In genomic region chr7:143416565-143417149, GRCh38 we compare ENCODE assay signal across 9 cellular contexts. TPM values are rescaled to one million over a fixed set of nuclear protein-coding genes. Genes with fewer than 3 reads are reported as not detected.
DNase-seq lines count a peak whose midpoint lies in the region; ATAC-seq and TF ChIP-seq lines count a peak whose summit lies in the region.
"Had no signal": no experiment of that assay in that cellular context is flagged by ENCODE, and none has a peak within 500 bp of the region (broad histone marks: within the 10 kb centered on the region; RNA-seq: fewer than 3 reads in every experiment).

No MANE protein-coding gene starts in this region.

- no peaks in the 10 kb centered on the region for H3K36me3 ChIP-seq in CD4-positive, alpha-beta memory T cell (ENCODE audit: insufficient read depth, low read length)
- no peaks in the 10 kb centered on the region for H3K36me3 ChIP-seq in stomach

- peak; percentile 77 for TF ChIP-seq CTCF in NB4 (IDR thresholded peaks at IDR 0.05; ENCODE audit: low read depth, low read length)
- peak; percentile 89 for TF ChIP-seq CTCF in VCaP (conservative IDR thresholded peaks at IDR 0.05)
- peak in 5 of 7 experiments; percentile 35 to 85 (median 60) for TF ChIP-seq CTCF in stomach (IDR thresholded peaks at IDR 0.05)

- H3K36me3 Mint-ChIP-seq in CD4-positive, alpha-beta memory T cell, result peaks cover 8 to 33% of the 10 kb centered on the region in 2 donors

- POLR2A ChIA-PET in CD4-positive, alpha-beta memory T cell (lab: Charles Lee; ENCODE audit: partially characterized antibody), result interaction anchor here (0.8 to 1.9 kb wide), 8 partner anchors 20 to 176 kb away, joined by 3 to 10 read pairs (median 3); partner anchors contain the start of gene CASP2

- peak in 4 of 5 donors; percentile 47 to 62 (median 53) for DNase-seq in CD4-positive, alpha-beta memory T cell
- DNase-seq in NB4 (ENCODE audit: low read depth) (peak; percentile 80), glomerular visceral epithelial cell (ENCODE audit: extremely low spot score) (peak; percentile 45), stomach (no peak)

- no peak overlapping the region for H3K4me3 Mint-ChIP-seq in CD4-positive, alpha-beta memory T cell
- H3K4me3 Mint-ChIP-seq: T-cell had no signal

- no peak for TF ChIP-seq EP300 in stomach (IDR thresholded peaks at IDR 0.05)

- no peaks in the 10 kb centered on the region for H3K27me3 ChIP-seq in CD4-positive, alpha-beta memory T cell (ENCODE audit: insufficient read depth, low read length)
- no peaks in the 10 kb centered on the region for H3K27me3 ChIP-seq in stomach

- TF ChIP-seq POLR2A in NB4 (IDR thresholded peaks at IDR 0.05; ENCODE audit: extremely low read depth, insufficient read length), result no peak
- TF ChIP-seq POLR2A in stomach (IDR thresholded peaks at IDR 0.05), result no peak

- H3K9me3 Mint-ChIP-seq in CD4-positive, alpha-beta memory T cell, result peaks cover 0 to 3% (median 0%) of the 10 kb centered on the region in 8 donors

- ATAC-seq in GM18909 (IDR thresholded peaks at IDR 0.05; ENCODE audit: poor library complexity, unreplicated experiment), result peak; percentile 58
- no peak for ATAC-seq in GM21423 (IDR thresholded peaks at IDR 0.05; ENCODE audit: unreplicated experiment)
- no peak for ATAC-seq in HG03095 (IDR thresholded peaks at IDR 0.05; ENCODE audit: unreplicated experiment)

- no peak overlapping the region for H3K4me3 ChIP-seq in CD4-positive, alpha-beta memory T cell (ENCODE audit: low read length in 2 of 2)
- H3K4me3 ChIP-seq in NB4 (ENCODE audit: low read depth, low read length), result no peak overlapping the region
- no peak overlapping the region for H3K4me3 ChIP-seq in stomach

- 1 to 3% (median 2%) methylated on average over 3 of the region's 3 CpGs for WGBS in stomach, 5 donors

- H3K27ac Mint-ChIP-seq in CD4-positive, alpha-beta memory T cell, result no peak overlapping the region
- H3K27ac Mint-ChIP-seq: T-cell had no signal

- no peaks in the 10 kb centered on the region for H3K27me3 Mint-ChIP-seq in CD4-positive, alpha-beta memory T cell

- no peaks in the 10 kb centered on the region for H3K4me1 ChIP-seq in CD4-positive, alpha-beta memory T cell (ENCODE audit: insufficient read depth, low read length)
- peaks cover 0 to 11% (median 2%) of the 10 kb centered on the region in 4 donors for H3K4me1 ChIP-seq in stomach

- H3K9me3 ChIP-seq in CD4-positive, alpha-beta memory T cell (ENCODE audit: control insufficient read depth in 1 of 2, low read length in 2 of 2), result no peaks in the 10 kb centered on the region
- H3K9me3 ChIP-seq in stomach, result no peaks in the 10 kb centered on the region

- CTCF ChIA-PET in CD4-positive, alpha-beta memory T cell (lab: Charles Lee; ENCODE audit: partially characterized antibody), result interaction anchor here (0.7 to 4.6 kb wide), 53 partner anchors 9 to 597 kb away, joined by 3 to 104 read pairs (median 5); partner anchors contain the start of genes CASP2, EPHA1, GSTK1 and TAS2R40

- H3K27ac ChIP-seq in CD4-positive, alpha-beta memory T cell (ENCODE audit: low read depth, low read length), result no peak overlapping the region
- H3K27ac ChIP-seq in VCaP, result no peak overlapping the region
- no peak overlapping the region for H3K27ac ChIP-seq in stomach

- H3K4me1 Mint-ChIP-seq in CD4-positive, alpha-beta memory T cell, result peaks cover 0 to 9% (median 8%) of the 10 kb centered on the region in 4 donors

- intact Hi-C loops in CD4-positive, alpha-beta memory T cell (cut with micrococcal nuclease), result loop anchor here (1.0 to 2.0 kb wide), 5 partner anchors 36 to 408 kb away; partner anchors contain the start of gene ZYX
- intact Hi-C loops in stomach (cut with DNase I; ENCODE audit: low total_unique reads), result no loop called here

RNA-seq across cellular contexts. Expression of gene EPHA1, which starts 8.0 kb away (rescaled TPM):
- total RNA-seq in CD4-positive, alpha-beta memory T cell, result 10 to 100 TPM; 30.7 to 34.4 TPM
- 10 to 100 TPM in 1 of 2 donors, 1 to 10 TPM in 1; 4.2 to 14.4 TPM for polyA plus RNA-seq in CD4-positive, alpha-beta memory T cell
- total RNA-seq in stomach, result 10 to 100 TPM in 3 of 5 donors, 1 to 10 TPM in 2; 5.3 to 31.9 (median 12.5) TPM
- polyA plus RNA-seq in stomach, result 10 to 100 TPM in 1 of 3 donors, 1 to 10 TPM in 2; 4.7 to 25.9 (median 5.6) TPM

RNA-seq across cellular contexts. Expression of gene TAS2R60, which starts 26.6 kb away (rescaled TPM):
- total RNA-seq in CD4-positive, alpha-beta memory T cell, result 1 to 10 TPM in 1 of 2 experiments, under 1 TPM in 1; 0.36 to 1.4 TPM
- under 1 TPM; 0.89 to 0.94 TPM for polyA plus RNA-seq in CD4-positive, alpha-beta memory T cell
- not detected for total RNA-seq in stomach
- not detected for polyA plus RNA-seq in stomach

RNA-seq across cellular contexts. Expression of gene ZYX, which starts 35.5 kb away (rescaled TPM):
- total RNA-seq in CD4-positive, alpha-beta memory T cell, result 100 to 1,000 TPM; 145 to 148 TPM
- polyA plus RNA-seq in CD4-positive, alpha-beta memory T cell, result 100 to 1,000 TPM in 1 of 2 donors, 10 to 100 TPM in 1; 55.7 to 145 TPM
- total RNA-seq in stomach, result 100 to 1,000 TPM in 1 of 5 donors, 10 to 100 TPM in 4; 20.6 to 102 (median 64.0) TPM
- 10 to 100 TPM; 73.4 to 79.2 (median 74.1) TPM for polyA plus RNA-seq in stomach

RNA-seq across cellular contexts. Expression of gene FAM131B, which starts 54.1 kb away (rescaled TPM):
- total RNA-seq in CD4-positive, alpha-beta memory T cell, result under 1 TPM; 0.61 to 0.97 TPM
- not detected for polyA plus RNA-seq in CD4-positive, alpha-beta memory T cell
- total RNA-seq in stomach, result 10 to 100 TPM in 1 of 5 donors, 1 to 10 TPM in 1, under 1 TPM in 2, not detected in 1; 0.29 to 14.0 (median 0.95) TPM
- under 1 TPM; 0.33 to 0.56 (median 0.46) TPM for polyA plus RNA-seq in stomach
